16 cellular contexts compared by ENCODE assay signal in the genomic region with DNA sequence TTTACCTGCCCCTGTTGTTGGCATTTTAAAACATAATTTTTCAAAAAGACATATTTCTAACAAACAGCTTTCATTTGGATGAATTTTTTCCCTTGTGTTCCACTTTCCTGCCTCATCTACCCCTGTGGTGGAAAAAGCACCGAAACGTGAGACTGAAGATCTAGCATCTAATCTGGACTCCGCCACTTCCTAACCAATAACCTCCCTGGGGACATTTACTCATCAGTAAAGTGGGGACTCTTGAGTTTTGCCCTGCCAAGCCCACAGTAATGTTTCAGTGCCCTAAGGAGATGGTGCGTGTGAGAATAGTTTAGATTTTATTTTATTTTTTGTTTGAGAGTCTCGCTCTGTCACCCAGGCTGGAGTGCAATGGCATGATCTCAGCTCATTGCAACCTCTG. TPM values are rescaled to one million over a fixed set of nuclear protein-coding genes. Genes with fewer than 3 reads are reported as not detected.
"Had no signal": no experiment of that assay in that cellular context is flagged by ENCODE, and none has a peak within 500 bp of the region (broad histone marks: within the 10 kb centered on the region; RNA-seq: fewer than 3 reads in every experiment).

No MANE protein-coding gene starts in this region.

- H3K36me3 Mint-ChIP-seq: memory B cell; naive thymus-derived CD4-positive, alpha-beta T cell had no signal

- H3K9me3 ChIP-seq: mucosa of descending colon, pancreas, stomach, thoracic aorta had no signal

- H3K4me1 ChIP-seq: foreskin keratinocyte, pancreas, stomach had no signal

- H3K4me3 Mint-ChIP-seq: effector memory CD8-positive, alpha-beta T cell; memory B cell; naive thymus-derived CD4-positive, alpha-beta T cell had no signal

- H3K36me3 ChIP-seq: pancreas, stomach, thoracic aorta had no signal

- ATAC-seq: effector memory CD8-positive, alpha-beta T cell; foreskin keratinocyte; left ventricle myocardium superior; mucosa of descending colon; naive thymus-derived CD4-positive, alpha-beta T cell; pancreas; sciatic nerve had no signal

- H3K9me3 Mint-ChIP-seq: effector memory CD8-positive, alpha-beta T cell; memory B cell had no signal

- H3K4me1 Mint-ChIP-seq: memory B cell; naive thymus-derived CD4-positive, alpha-beta T cell had no signal

- H3K27me3 Mint-ChIP-seq: effector memory CD8-positive, alpha-beta T cell had no signal

- DNase-seq: activated CD4-positive, alpha-beta T cell treated with anti-CD3 and anti-CD28 coated beads, Interleukin-2, amount 50 U/mL, for 48 hours; activated effector memory CD4-positive, alpha-beta T cell treated with Interleukin-2 at 50 U/mL for 16 hours; activated naive CD4-positive, alpha-beta T cell treated with anti-CD3 and anti-CD28 coated beads, Interleukin-2, amount 50 U/mL, for 16 hours; dermis blood vessel endothelial cell; effector memory CD8-positive, alpha-beta T cell; foreskin keratinocyte; glutamatergic neuron; left ventricle myocardium superior; mucosa of descending colon; naive thymus-derived CD4-positive, alpha-beta T cell; pancreas; stomach had no signal

- H3K27ac Mint-ChIP-seq: effector memory CD8-positive, alpha-beta T cell; memory B cell; naive thymus-derived CD4-positive, alpha-beta T cell had no signal

- H3K4me3 ChIP-seq: mucosa of descending colon, pancreas, stomach, thoracic aorta had no signal

- H3K27me3 ChIP-seq: foreskin keratinocyte, pancreas, stomach had no signal

- H3K27ac ChIP-seq: foreskin keratinocyte, pancreas, stomach, thoracic aorta, VCaP had no signal

RNA-seq across cellular contexts. Expression of a gene that starts 56.7 kb away (rescaled TPM):
- total RNA-seq: dermis blood vessel endothelial cell; naive thymus-derived CD4-positive, alpha-beta T cell had no signal
